In genomic region chr19:10568826-10569651, GRCh38 we compare ENCODE assay signal across 8 cellular contexts. TPM values are rescaled to one million over a fixed set of nuclear protein-coding genes. Genes with fewer than 3 reads are reported as not detected.
DNase-seq lines count a peak whose midpoint lies in the region; ATAC-seq, FAIRE-seq and TF ChIP-seq lines count a peak whose summit lies in the region.

TSS of gene CDKN2D (minus strand) at chr19:10568979. CDS start at chr19:10568653, 326 bp downstream.

- WGBS in pancreas, 2 donors: 0% methylated on average over 62 to 71 of the region's 71 CpGs
- 0 to 2% methylated on average over 31 to 50 of the region's 71 CpGs for whole genome bisulfite sequencing in tibial nerve, 2 donors

- no peaks in the 10 kb centered on the region for H3K9me3 ChIP-seq in SU-DHL-6 (ENCODE audit: insufficient read depth, low read length)
- H3K9me3 ChIP-seq in pancreas: no peaks in the 10 kb centered on the region
- no peaks in the 10 kb centered on the region for H3K9me3 ChIP-seq in tibial nerve

- H3K9ac ChIP-seq in SU-DHL-6 (ENCODE audit: low read length): peak within 1 kb of the TSS; percentile 88

- POLR2A ChIA-PET in activated naive CD8-positive, alpha-beta T cell treated with anti-CD3 and anti-CD28 coated beads, Interleukin-2, amount 10 ng/mL, durations not matched to agents 7 days and 5 days (lab: Charles Lee): interaction anchor here (0.6 to 7.9 kb wide), 13 partner anchors 10 to 465 kb away, joined by 3 to 224 read pairs (median 6); partner anchors contain the start of genes ATG4D and S1PR5

- peak within 1 kb of the TSS; percentile 20 for H2AFZ ChIP-seq in SU-DHL-6 (ENCODE audit: low read depth, low read length, severe bottlenecking)

- H3K4me1 Mint-ChIP-seq in activated naive CD8-positive, alpha-beta T cell treated with anti-CD3 and anti-CD28 coated beads, Interleukin-2, amount 10 ng/mL, durations not matched to agents 7 days and 5 days: peaks cover 33% of the 10 kb centered on the region

- H3K27ac ChIP-seq in SU-DHL-6 (ENCODE audit: low read depth, low read length) (peak within 1 kb of the TSS; percentile 93), pancreas (peak within 1 kb of the TSS; percentile 29 to 76 (median 56)), tibial nerve (peak within 1 kb of the TSS; percentile 80 to 96 (median 92))

- H4K20me1 ChIP-seq in SU-DHL-6 (ENCODE audit: low read depth, low read length): no peaks in the 10 kb centered on the region

- peak within 1 kb of the TSS; percentile 82 for H3K4me2 ChIP-seq in SU-DHL-6 (ENCODE audit: low read depth, low read length, poor library complexity, severe bottlenecking)

- H3K9me3 Mint-ChIP-seq in activated naive CD8-positive, alpha-beta T cell treated with anti-CD3 and anti-CD28 coated beads, Interleukin-2, amount 10 ng/mL, durations not matched to agents 7 days and 5 days: no peaks in the 10 kb centered on the region

- intact Hi-C loops in Right ventricle myocardium inferior (cut with DNase I): loop anchor here (5.0 kb wide), 3 partner anchors 67 to 92 kb away; partner anchors contain the start of genes ILF3 and KEAP1
- intact Hi-C loops in pancreas (cut with DNase I): loop anchor here in 2 of 3 donors (10.0 kb wide), 2 partner anchors 74 to 164 kb away; partner anchors contain the start of gene CDC37 (in 1 of the 2)

- peak within 1 kb of the TSS; percentile 98 for H3K27ac Mint-ChIP-seq in activated naive CD8-positive, alpha-beta T cell treated with anti-CD3 and anti-CD28 coated beads, Interleukin-2, amount 10 ng/mL, durations not matched to agents 7 days and 5 days

- no peaks in the 10 kb centered on the region for H3K27me3 Mint-ChIP-seq in activated naive CD8-positive, alpha-beta T cell treated with anti-CD3 and anti-CD28 coated beads, Interleukin-2, amount 10 ng/mL, durations not matched to agents 7 days and 5 days

- peaks cover 19% of the 10 kb centered on the region for H3F3A ChIP-seq in SU-DHL-6 (ENCODE audit: insufficient read depth)

- H3K36me3 ChIP-seq in SU-DHL-6 (ENCODE audit: low read length): no peaks in the 10 kb centered on the region
- no peaks in the 10 kb centered on the region for H3K36me3 ChIP-seq in pancreas
- H3K36me3 ChIP-seq in tibial nerve: no peaks in the 10 kb centered on the region

- H3K4me1 ChIP-seq in pancreas: peaks cover 0 to 13% (median 6%) of the 10 kb centered on the region in 3 donors
- peaks cover 0 to 49% (median 34%) of the 10 kb centered on the region in 4 donors for H3K4me1 ChIP-seq in tibial nerve

- peaks cover 14% of the 10 kb centered on the region for H3K79me2 ChIP-seq in SU-DHL-6 (ENCODE audit: insufficient read depth, low read length)

- no peaks in the 10 kb centered on the region for H3K27me3 ChIP-seq in SU-DHL-6 (ENCODE audit: low read length)
- H3K27me3 ChIP-seq in pancreas: no peaks in the 10 kb centered on the region
- no peaks in the 10 kb centered on the region for H3K27me3 ChIP-seq in tibial nerve

- ATAC-seq in HG02678 (IDR thresholded peaks at IDR 0.05; ENCODE audit: unreplicated experiment) (peak; percentile 69), Right ventricle myocardium inferior (peak; percentile 89), pancreas (peak; percentile 81 to 88 (median 83))
- ATAC-seq in activated naive CD8-positive, alpha-beta T cell treated with anti-CD3 and anti-CD28 coated beads, Interleukin-2, amount 10 ng/mL, durations not matched to agents 7 days and 5 days (ENCODE audit: low read depth): peak; percentile 78

- H3K4me3 Mint-ChIP-seq in activated naive CD8-positive, alpha-beta T cell treated with anti-CD3 and anti-CD28 coated beads, Interleukin-2, amount 10 ng/mL, durations not matched to agents 7 days and 5 days: peak within 1 kb of the TSS; percentile 99

- H3K4me3 ChIP-seq in GM12864 (ENCODE audit: low read depth, low read length) (peak within 1 kb of the TSS; percentile 76), SU-DHL-6 (ENCODE audit: insufficient read depth, low read length, poor library complexity, severe bottlenecking) (peak within 1 kb of the TSS; percentile 70), pancreas (peak within 1 kb of the TSS; percentile 60 to 77 (median 68)), tibial nerve (peak within 1 kb of the TSS; percentile 56 to 97 (median 78))

- peak; percentile 71 to 88 for TF ChIP-seq POLR2A in tibial nerve (IDR thresholded peaks at IDR 0.05)

- DNase-seq in GM12864 (ENCODE audit: low read depth) (peak; percentile 99), NCI-H128 (lab: John Stamatoyannopoulos, UW; ENCODE audit: unreplicated experiment) (peak; percentile 99), Right ventricle myocardium inferior (ENCODE audit: missing footprints) (peak; percentile 100), pancreas (peak; percentile 99 to 100 (median 100)), tibial nerve (ENCODE audit: low spot score in 2 of 2) (peak; percentile 98 to 99)
- DNase-seq in activated naive CD8-positive, alpha-beta T cell treated with anti-CD3 and anti-CD28 coated beads, Interleukin-2, amount 10 ng/mL, durations not matched to agents 7 days and 5 days: peak; percentile 100

- TF ChIP-seq CTCF in GM12864 (IDR thresholded peaks at IDR 0.05; ENCODE audit: low read depth, low read length, missing control alignments) (no peak), SU-DHL-6 (IDR thresholded peaks at IDR 0.05; ENCODE audit: insufficient read depth, low read length, poor library complexity, severe bottlenecking) (no peak), pancreas (IDR thresholded peaks at IDR 0.05) (peak in 3 of 4 donors; percentile 7 to 42 (median 38)), tibial nerve (IDR thresholded peaks at IDR 0.05) (peak; percentile 49 to 91 (median 89))

- TF ChIP-seq EP300 in tibial nerve (IDR thresholded peaks at IDR 0.05): peak; percentile 87 to 96

- H3K9me2 ChIP-seq in SU-DHL-6 (replicated peaks; ENCODE audit: insufficient read depth, low read length): no peaks in the 10 kb centered on the region

- peaks cover 24% of the 10 kb centered on the region for H3K36me3 Mint-ChIP-seq in activated naive CD8-positive, alpha-beta T cell treated with anti-CD3 and anti-CD28 coated beads, Interleukin-2, amount 10 ng/mL, durations not matched to agents 7 days and 5 days

- FAIRE-seq in pancreas (lab: Jason Lieb, UNC): peak; percentile 91

RNA-seq across cellular contexts. Expression of gene CDKN2D, which starts in this region (rescaled TPM):
- total RNA-seq in activated naive CD8-positive, alpha-beta T cell treated with anti-CD3 and anti-CD28 coated beads, Interleukin-2, amount 10 ng/mL, durations not matched to agents 7 days and 5 days: 10 to 100 TPM; 93.0 to 95.9 TPM
- total RNA-seq in Right ventricle myocardium inferior: 9.9 TPM
- total RNA-seq in pancreas: 1 to 10 TPM; 1.4 to 3.3 (median 2.1) TPM
- 1 to 10 TPM; 3.8 to 9.1 TPM for polyA plus RNA-seq in pancreas
- 10 to 100 TPM; 14.4 to 20.2 (median 15.9) TPM for total RNA-seq in tibial nerve

Comparison
In these comparisons a context has a peak if more than half of its experiments do, and no peak if none do; other contexts are left out.
1. Peak in every context shown above with its lines: DNase-seq, ATAC-seq, H3K4me3 ChIP-seq and H3K27ac ChIP-seq.
2. CTCF ChIP-seq: peak in pancreas (3 of 4) and tibial nerve (5 of 5); none in GM12864 (single experiment) and SU-DHL-6 (single experiment).